In genomic region chr3:8579943-8580342, GRCh38 we compare ENCODE assay signal across 15 cellular contexts.
A peak's percentile ranks its signal among the peaks of the same experiment; 100 is the strongest.
DNase-seq lines count a peak whose midpoint lies in the region; ATAC-seq and TF ChIP-seq lines count a peak whose summit lies in the region.
"Had no signal": no experiment of that assay in that cellular context is flagged by ENCODE, and none has a peak within 500 bp of the region (broad histone marks: within the 10 kb centered on the region; RNA-seq: fewer than 3 reads in every experiment).

No MANE protein-coding gene starts in this region.

- peaks cover 7% of the 10 kb centered on the region for H3K36me3 Mint-ChIP-seq in chondrocyte (ENCODE audit: low read depth)
- no peaks in the 10 kb centered on the region for H3K36me3 Mint-ChIP-seq in type B pancreatic cell
- H3K36me3 Mint-ChIP-seq: CD14-positive monocyte; CD4-positive, alpha-beta memory T cell had no signal

- peak overlapping the region; percentile 70; the same call in 1 of the 2 replicates for H3K4me2 ChIP-seq in KMS-11
- H3K4me2 ChIP-seq: BLaER1 had no signal

- H3K4me1 Mint-ChIP-seq in chondrocyte (ENCODE audit: low read depth) = peaks cover 59% of the 10 kb centered on the region
- peaks cover 5% of the 10 kb centered on the region for H3K4me1 Mint-ChIP-seq in type B pancreatic cell (ENCODE audit: unreplicated experiment)
- H3K4me1 Mint-ChIP-seq: CD14-positive monocyte; CD4-positive, alpha-beta memory T cell had no signal

- H4K20me1 ChIP-seq in KMS-11 (ENCODE audit: insufficient read depth) = no peaks in the 10 kb centered on the region
- H4K20me1 ChIP-seq: BLaER1 had no signal

- H3K27me3 ChIP-seq in KMS-11 (ENCODE audit: insufficient read depth, low read depth) (no peaks in the 10 kb centered on the region), gastrocnemius medialis (no peaks in the 10 kb centered on the region)
- H3K27me3 ChIP-seq: BLaER1 had no signal

- H3K4me3 Mint-ChIP-seq in chondrocyte (ENCODE audit: unreplicated experiment) (no peak overlapping the region), type B pancreatic cell (peak overlapping the region; percentile 62)
- H3K4me3 Mint-ChIP-seq: CD14-positive monocyte; CD4-positive, alpha-beta memory T cell had no signal

- H3K9me3 Mint-ChIP-seq in chondrocyte (ENCODE audit: low read depth) = no peaks in the 10 kb centered on the region
- H3K9me3 Mint-ChIP-seq in type B pancreatic cell = no peaks in the 10 kb centered on the region

- H3K9ac ChIP-seq in KMS-11 = no peak overlapping the region; the same call in 1 of the 2 replicates
- H3K9ac ChIP-seq: BLaER1, GM23248 had no signal

- H3K27ac ChIP-seq in KMS-11 (peak overlapping the region; percentile 84; the same call in 1 of the 2 replicates), gastrocnemius medialis (peak overlapping the region in 3 of 4 donors; percentile 50 to 93 (median 64))
- H3K27ac ChIP-seq: BLaER1, GM23248 had no signal

- intact Hi-C loops in gastrocnemius medialis (cut with DNase I; ENCODE audit: low total_unique reads) = no loop called here

- H3K4me3 ChIP-seq in KMS-11 (IDR thresholded peaks at IDR 0.05; ENCODE audit: insufficient read depth, low read depth, low read length) = no peak overlapping the region
- H3K4me3 ChIP-seq in gastrocnemius medialis = no peak overlapping the region
- H3K4me3 ChIP-seq: BLaER1, GM23248, HAP-1 had no signal

- no peak overlapping the region; the same call in 1 of the 2 replicates for H2AFZ ChIP-seq in KMS-11 (ENCODE audit: low read depth)
- H2AFZ ChIP-seq: GM23248 had no signal

- in situ Hi-C loops in gastrocnemius medialis (cut with MboI; ENCODE audit: low sequenced_read_pairs in 4 of 4) = no loop called here

- no peaks in the 10 kb centered on the region for H3K79me2 ChIP-seq in KMS-11 (ENCODE audit: insufficient read depth, low read depth)

- peaks cover 33% of the 10 kb centered on the region for H3K4me1 ChIP-seq in KMS-11 (ENCODE audit: low read depth, poor library complexity, severe bottlenecking)
- peaks cover 15 to 28% of the 10 kb centered on the region in 2 donors for H3K4me1 ChIP-seq in gastrocnemius medialis
- H3K4me1 ChIP-seq: HAP-1 had no signal

- no peak for TF ChIP-seq POLR2A in gastrocnemius medialis (IDR thresholded peaks at IDR 0.05)

- DNase-seq in chondrocyte (ENCODE audit: low spot score) (no peak), gastrocnemius medialis (no peak), type B pancreatic cell (ENCODE audit: extremely low spot score, unreplicated experiment) (no peak), D341Med (ENCODE audit: low spot score) (no peak)
- DNase-seq in activated T-cell treated with anti-CD3 and anti-CD28 coated beads, Interleukin-2, amount 50 U/mL, for 48 hours = no peak
- DNase-seq in activated CD4-positive, CD25-positive, alpha-beta regulatory T cell (lab: John Stamatoyannopoulos, UW) = no peak
- DNase-seq: 8988T; CD4-positive, alpha-beta memory T cell; DMS79 treated with DMSO at 0.1 percent for 48 hours; GF-D8 had no signal

- ATAC-seq in gastrocnemius medialis = no peak

- TF ChIP-seq CTCF in KMS-11 (conservative IDR thresholded peaks at IDR 0.05; ENCODE audit: low read depth, low read length) = no peak
- TF ChIP-seq CTCF in chondrocyte (IDR thresholded peaks at IDR 0.05) = no peak
- no peak for TF ChIP-seq CTCF in gastrocnemius medialis (IDR thresholded peaks at IDR 0.05 in 4 of 5, conservative IDR thresholded peaks at IDR 0.05 in 1 of 5)
- TF ChIP-seq CTCF in type B pancreatic cell (conservative IDR thresholded peaks at IDR 0.05) = no peak

- H3K27ac Mint-ChIP-seq in chondrocyte (ENCODE audit: unreplicated experiment) (peak overlapping the region; percentile 43), type B pancreatic cell (no peak overlapping the region)
- H3K27ac Mint-ChIP-seq: CD14-positive monocyte; CD4-positive, alpha-beta memory T cell had no signal

- no peaks in the 10 kb centered on the region for H3K36me3 ChIP-seq in KMS-11 (ENCODE audit: insufficient read depth)
- no peaks in the 10 kb centered on the region for H3K36me3 ChIP-seq in gastrocnemius medialis
- H3K36me3 ChIP-seq: BLaER1, HAP-1 had no signal

- H3K27me3 Mint-ChIP-seq in chondrocyte (ENCODE audit: low read depth) = no peaks in the 10 kb centered on the region
- no peaks in the 10 kb centered on the region for H3K27me3 Mint-ChIP-seq in type B pancreatic cell

- H3K9me3 ChIP-seq in gastrocnemius medialis = no peaks in the 10 kb centered on the region
- H3K9me3 ChIP-seq: BLaER1, HAP-1 had no signal
